Comparison of ENCODE assay signal across 8 cellular contexts in genomic region chr3:185280572-185281365, GRCh38. TPM values are rescaled to one million over a fixed set of nuclear protein-coding genes. Genes with fewer than 3 reads are reported as not detected.
DNase-seq lines count a peak whose midpoint lies in the region; ATAC-seq and TF ChIP-seq lines count a peak whose summit lies in the region.

No MANE protein-coding gene starts in this region.

- peaks cover 14 to 25% of the 10 kb centered on the region in 2 donors for H3K4me1 Mint-ChIP-seq in immature natural killer cell
- peaks cover 35% of the 10 kb centered on the region for H3K4me1 Mint-ChIP-seq in activated CD8-positive, alpha-beta memory T cell treated with anti-CD3 and anti-CD28 coated beads, Interleukin-2, amount 10 ng/mL, durations not matched to agents 7 days and 5 days

- peak; percentile 62 for TF ChIP-seq CTCF in WI38 (IDR thresholded peaks at IDR 0.05; ENCODE audit: low read depth, low read length)

- H3K27ac Mint-ChIP-seq in immature natural killer cell: no peak overlapping the region
- H3K27ac Mint-ChIP-seq in activated CD8-positive, alpha-beta memory T cell treated with anti-CD3 and anti-CD28 coated beads, Interleukin-2, amount 10 ng/mL, durations not matched to agents 7 days and 5 days: no peak overlapping the region

- peak; percentile 63 for DNase-seq in AG20443 (ENCODE audit: low spot score)
- DNase-seq in NCI-H2171 treated with DMSO at 0.1 percent for 48 hours (lab: John Stamatoyannopoulos, UW): peak; percentile 65
- peak in 2 of 3 donors; percentile 5 to 9 for DNase-seq in immature natural killer cell
- DNase-seq in caudate nucleus (lab: John Stamatoyannopoulos, UW): no peak
- no peak for DNase-seq in activated CD8-positive, alpha-beta memory T cell treated with anti-CD3 and anti-CD28 coated beads, Interleukin-2, amount 10 ng/mL, durations not matched to agents 7 days and 5 days

- no peaks in the 10 kb centered on the region for H3K36me3 Mint-ChIP-seq in immature natural killer cell
- peaks cover 1% of the 10 kb centered on the region for H3K36me3 Mint-ChIP-seq in activated CD8-positive, alpha-beta memory T cell treated with anti-CD3 and anti-CD28 coated beads, Interleukin-2, amount 10 ng/mL, durations not matched to agents 7 days and 5 days

- H3K27me3 Mint-ChIP-seq in immature natural killer cell (ENCODE audit: low read depth in 3 of 3): peaks cover 10 to 37% (median 18%) of the 10 kb centered on the region in 3 donors
- peaks cover 12% of the 10 kb centered on the region for H3K27me3 Mint-ChIP-seq in activated CD8-positive, alpha-beta memory T cell treated with anti-CD3 and anti-CD28 coated beads, Interleukin-2, amount 10 ng/mL, durations not matched to agents 7 days and 5 days

- CTCF ChIA-PET in activated CD8-positive, alpha-beta memory T cell treated with anti-CD3 and anti-CD28 coated beads, Interleukin-2, amount 10 ng/mL, durations not matched to agents 7 days and 5 days (lab: Charles Lee): interaction anchor here (1.2 to 2.8 kb wide), 2 partner anchors 13 to 28 kb away, joined by 4 to 9 read pairs; no protein-coding TSS in a partner anchor

- no peak overlapping the region for H3K27ac ChIP-seq in caudate nucleus (ENCODE audit: low read depth, low read length)

- ATAC-seq in GM19468 (IDR thresholded peaks at IDR 0.05; ENCODE audit: extremely low read depth, unreplicated experiment): peak; percentile 26
- ATAC-seq in HG03280 (IDR thresholded peaks at IDR 0.05; ENCODE audit: unreplicated experiment): no peak
- ATAC-seq in activated CD8-positive, alpha-beta memory T cell treated with anti-CD3 and anti-CD28 coated beads, Interleukin-2, amount 10 ng/mL, durations not matched to agents 7 days and 5 days: no peak

- H3K9me3 Mint-ChIP-seq in immature natural killer cell: peaks cover 0 to 11% (median 1%) of the 10 kb centered on the region in 6 donors
- no peaks in the 10 kb centered on the region for H3K9me3 Mint-ChIP-seq in activated CD8-positive, alpha-beta memory T cell treated with anti-CD3 and anti-CD28 coated beads, Interleukin-2, amount 10 ng/mL, durations not matched to agents 7 days and 5 days (ENCODE audit: low read depth)

- H3K4me3 ChIP-seq in WI38 (ENCODE audit: low read depth, low read length): no peak overlapping the region

- H3K4me3 Mint-ChIP-seq in immature natural killer cell: no peak overlapping the region
- no peak overlapping the region for H3K4me3 Mint-ChIP-seq in activated CD8-positive, alpha-beta memory T cell treated with anti-CD3 and anti-CD28 coated beads, Interleukin-2, amount 10 ng/mL, durations not matched to agents 7 days and 5 days

RNA-seq across cellular contexts. Expression of gene EHHADH, which starts 26.9 kb away (rescaled TPM):
- 1 to 10 TPM in 1 of 3 donors, under 1 TPM in 1, not detected in 1; 0.22 to 1.5 TPM for polyA plus RNA-seq in immature natural killer cell
- 1 to 10 TPM; 3.8 to 4.0 TPM for total RNA-seq in activated CD8-positive, alpha-beta memory T cell treated with anti-CD3 and anti-CD28 coated beads, Interleukin-2, amount 10 ng/mL, durations not matched to agents 7 days and 5 days

Comparison
In these comparisons a context has a peak if more than half of its experiments do, and no peak if none do; other contexts are left out.
1. DNase-seq: peak in AG20443 (single experiment), NCI-H2171 treated with DMSO at 0.1 percent for 48 hours (single experiment) and immature natural killer cell (2 of 3); none in caudate nucleus (0 of 61) and activated CD8-positive, alpha-beta memory T cell treated with anti-CD3 and anti-CD28 coated beads, Interleukin-2, amount 10 ng/mL, durations not matched to agents 7 days and 5 days (single experiment).